Comparison of ENCODE assay signal across 14 cellular contexts in genomic region chr6:140988780-140989179, GRCh38.
A peak's percentile ranks its signal among the peaks of the same experiment; 100 is the strongest.
DNase-seq lines count a peak whose midpoint lies in the region; ATAC-seq and TF ChIP-seq lines count a peak whose summit lies in the region.
"Had no signal": no experiment of that assay in that cellular context is flagged by ENCODE, and none has a peak within 500 bp of the region (broad histone marks: within the 10 kb centered on the region; RNA-seq: fewer than 3 reads in every experiment).

No MANE protein-coding gene starts in this region.

- peak overlapping the region; percentile 11 for H2AFZ ChIP-seq in neuronal stem cell (ENCODE audit: low read length)

- H4K8ac ChIP-seq in neuronal stem cell (ENCODE audit: low read depth, low read length) = no peak overlapping the region

- no peak overlapping the region for H2AK5ac ChIP-seq in neuronal stem cell (ENCODE audit: low read depth, low read length)

- H3K4ac ChIP-seq in neuronal stem cell (ENCODE audit: low read length) = no peak overlapping the region

- no peak for ATAC-seq in HG02763 (IDR thresholded peaks at IDR 0.05; ENCODE audit: unreplicated experiment)
- ATAC-seq: activated naive CD4-positive, alpha-beta T cell treated with anti-CD3 and anti-CD28 coated beads, Interleukin-2, amount 50 U/mL, for 72 hours had no signal

- no peak for TF ChIP-seq EP300 in Ishikawa (IDR thresholded peaks at IDR 0.05; ENCODE audit: borderline replicate concordance)

- no peak overlapping the region for H2BK5ac ChIP-seq in neuronal stem cell (ENCODE audit: low read length)

- no peak overlapping the region for H2BK15ac ChIP-seq in neuronal stem cell (ENCODE audit: low read length)

- H3K4me3 ChIP-seq in neuronal stem cell (ENCODE audit: low read length in 2 of 2) = no peak overlapping the region
- H3K4me3 ChIP-seq: GM23248 had no signal

- no peak overlapping the region for H3K4me2 ChIP-seq in neuronal stem cell (ENCODE audit: insufficient read depth, low read length, poor library complexity, severe bottlenecking)

- H3K79me1 ChIP-seq in neuronal stem cell (ENCODE audit: low read depth, low read length) = no peaks in the 10 kb centered on the region

- no peaks in the 10 kb centered on the region for H3K9me3 ChIP-seq in neuronal stem cell (replicated peaks in 1 of 2; ENCODE audit: control insufficient read depth in 2 of 2, insufficient read depth in 1 of 2, low read depth in 1 of 2, low read length in 2 of 2)

- H3K9ac ChIP-seq in neuronal stem cell (ENCODE audit: low read depth, low read length, poor library complexity) = no peak overlapping the region
- H3K9ac ChIP-seq: GM23248 had no signal

- no peaks in the 10 kb centered on the region for H3K27me3 ChIP-seq in neuronal stem cell (ENCODE audit: control insufficient read depth in 3 of 3, insufficient read depth in 3 of 3, low read depth in 1 of 3, low read length in 3 of 3)

- TF ChIP-seq RAD21 in Ishikawa (IDR thresholded peaks at IDR 0.05; ENCODE audit: low read depth) = no peak

- H4K91ac ChIP-seq in neuronal stem cell (ENCODE audit: low read depth, low read length, poor library complexity) = no peak overlapping the region

- no peak overlapping the region for H3K23ac ChIP-seq in neuronal stem cell (ENCODE audit: low read depth, low read length, poor library complexity)

- DNase-seq in EL = peak; percentile 9
- DNase-seq in amniotic epithelial cell (ENCODE audit: low read depth) = peak; percentile 12
- no peak for DNase-seq in neuronal stem cell (ENCODE audit: low spot score)
- DNase-seq in activated CD4-positive, alpha-beta T cell treated with anti-CD3 and anti-CD28 coated beads for 1 hour = no peak
- no peak for DNase-seq in SKM-1 (lab: John Stamatoyannopoulos, UW; ENCODE audit: unreplicated experiment)
- DNase-seq: activated CD4-positive, alpha-beta T cell treated with anti-CD3 and anti-CD28 coated beads, Interleukin-2, amount 10 ng/mL, durations not matched to agents 24 days and 14 days; effector CD8-positive, alpha-beta T cell; GM23248; hypothalamus; SIG-M5; T1000 had no signal

- no peak overlapping the region for H2BK12ac ChIP-seq in neuronal stem cell (ENCODE audit: low read length)

- no peaks in the 10 kb centered on the region for H3K36me3 ChIP-seq in neuronal stem cell (replicated peaks in 1 of 2; ENCODE audit: control insufficient read depth in 2 of 2, insufficient read depth in 2 of 2, low read length in 2 of 2)

- no peak overlapping the region for H3K18ac ChIP-seq in neuronal stem cell (ENCODE audit: low read length)

- no peak overlapping the region for H3K14ac ChIP-seq in neuronal stem cell (ENCODE audit: low read length)

- H2BK120ac ChIP-seq in neuronal stem cell (ENCODE audit: low read depth, low read length) = no peak overlapping the region

- no peaks in the 10 kb centered on the region for H3K4me1 ChIP-seq in neuronal stem cell (ENCODE audit: control insufficient read depth in 2 of 2, insufficient read depth in 1 of 2, low read depth in 1 of 2, low read length in 2 of 2)

- no peak overlapping the region for H3K27ac ChIP-seq in neuronal stem cell (replicated peaks; ENCODE audit: low read length)
- H3K27ac ChIP-seq: GM23248 had no signal

TF ChIP-seq in Ishikawa, 13 proteins besides CTCF, POLR2A, EP300 and RAD21:
- no peak for TF ChIP-seq NFIC (IDR thresholded peaks at IDR 0.05)
- TF ChIP-seq TEAD4 (IDR thresholded peaks at IDR 0.05) = no peak
- peak; percentile 27; the same call in 1 of the 2 replicates for TF ChIP-seq CEBPB (IDR thresholded peaks at IDR 0.05)
- TF ChIP-seq YY1 (IDR thresholded peaks at IDR 0.05; ENCODE audit: low read depth) = no peak
- TF ChIP-seq TCF12 (IDR thresholded peaks at IDR 0.05; ENCODE audit: low read depth) = no peak

Comparison
In these comparisons a context has a peak if more than half of its experiments do, and no peak if none do; other contexts are left out.
1. DNase-seq: peak in EL (single experiment) and amniotic epithelial cell (single experiment); none in neuronal stem cell (single experiment), activated CD4-positive, alpha-beta T cell treated with anti-CD3 and anti-CD28 coated beads for 1 hour (single experiment) and SKM-1 (single experiment).